ENCODE assay signal across 24 cellular contexts in genomic region chr5:39995990-39996389, GRCh38.
"Had no signal": no experiment of that assay in that cellular context is flagged by ENCODE, and none has a peak within 500 bp of the region (broad histone marks: within the 10 kb centered on the region; RNA-seq: fewer than 3 reads in every experiment).

No MANE protein-coding gene starts in this region.

- H3K4me1 ChIP-seq: left ventricle myocardium inferior, pancreas, prostate gland, spleen, suprapubic skin, tibial nerve, uterus had no signal

- H3K36me3 ChIP-seq: left ventricle myocardium inferior, pancreas, prostate gland, sigmoid colon, spleen, suprapubic skin, thoracic aorta, tibial nerve, uterus had no signal

- H3K4me3 ChIP-seq: left ventricle myocardium inferior, lung, mucosa of descending colon, pancreas, prostate gland, sigmoid colon, spleen, suprapubic skin, thoracic aorta, tibial nerve, uterus had no signal

- FAIRE-seq: islet of Langerhans, pancreas, small intestine had no signal

- H3K27me3 ChIP-seq: pancreas, sigmoid colon, spleen, suprapubic skin, tibial nerve, uterus had no signal

- ATAC-seq: mucosa of descending colon; naive thymus-derived CD4-positive, alpha-beta T cell; natural killer cell treated with Interleukin-12 subunit alpha and Interleukin-12 subunit beta and Interleukin-15 and Interleukin-18, amount 100 ng/mL, for 72 hours; pancreas; right cardiac atrium; stimulated activated effector memory CD8-positive, alpha-beta T cell treated with anti-CD3 and anti-CD28 coated beads, Interleukin-12 subunit alpha, Interleukin-12 subunit beta, amount 100 ng/mL, for 72 hours had no signal

- DNase-seq: hypothalamus; immature natural killer cell; left ventricle myocardium inferior; midbrain; mucosa of descending colon; naive thymus-derived CD4-positive, alpha-beta T cell; pancreas; posterior cingulate gyrus; retina; right cardiac atrium; sigmoid colon; small intestine; spleen; stimulated activated CD4-positive, alpha-beta T cell treated with anti-CD3 and anti-CD28 coated beads, Interleukin-4, amount 100 ng/mL, for 24 hours; stimulated activated naive CD4-positive, alpha-beta T cell; uterus had no signal

- H3K27ac ChIP-seq: left ventricle myocardium inferior, pancreas, prostate gland, spleen, suprapubic skin, thoracic aorta, tibial nerve, uterus had no signal

- H3K9me3 ChIP-seq: left ventricle myocardium inferior, mucosa of descending colon, pancreas, prostate gland, sigmoid colon, spleen, suprapubic skin, thoracic aorta, tibial nerve, uterus had no signal
